In genomic region chr20:47019106-47019824, GRCh38 we compare ENCODE assay signal across 13 cellular contexts.
DNase-seq lines count a peak whose midpoint lies in the region; ATAC-seq and TF ChIP-seq lines count a peak whose summit lies in the region.
"Had no signal": no experiment of that assay in that cellular context is flagged by ENCODE, and none has a peak within 500 bp of the region (broad histone marks: within the 10 kb centered on the region; RNA-seq: fewer than 3 reads in every experiment).

No MANE protein-coding gene starts in this region.

- ATAC-seq in IMR-90 (ENCODE audit: low read depth), result peak; percentile 87
- ATAC-seq in activated CD4-positive, CD25-positive, alpha-beta regulatory T cell treated with anti-CD3 and anti-CD28 coated beads, Interleukin-2, amount 50 U/mL, for 24 hours, result no peak

- no peak for TF ChIP-seq POLR2A in IMR-90 (IDR thresholded peaks at IDR 0.05; ENCODE audit: low read depth, low read length)
- TF ChIP-seq POLR2A in esophagus squamous epithelium (IDR thresholded peaks at IDR 0.05), result no peak

- peak overlapping the region; percentile 60 for H3K4ac ChIP-seq in IMR-90 (ENCODE audit: low read depth, low read length)

- H3K56ac ChIP-seq in IMR-90 (ENCODE audit: extremely low read depth, insufficient read depth, low read length), result no peak overlapping the region

- no peak overlapping the region; the same call in none of the 2 replicates for H2AK5ac ChIP-seq in IMR-90 (ENCODE audit: low read depth, low read length)

- H3K4me3 ChIP-seq in AG04449 (ENCODE audit: low read depth, low read length) (no peak overlapping the region), IMR-90 (ENCODE audit: insufficient read depth, low read depth, low read length) (no peak overlapping the region), esophagus squamous epithelium (no peak overlapping the region)
- H3K4me3 ChIP-seq: SJSA1 had no signal

- H2BK15ac ChIP-seq in IMR-90 (ENCODE audit: low read depth, low read length), result peak overlapping the region; percentile 52; the same call in 1 of the 3 replicates

- peak overlapping the region in 1 of 3 experiments; percentile 1 for H3K4me3 Mint-ChIP-seq in nephron
- H3K4me3 Mint-ChIP-seq: B cell had no signal

- H3K4me1 Mint-ChIP-seq in nephron, result peaks cover 39% of the 10 kb centered on the region
- H3K4me1 Mint-ChIP-seq: B cell had no signal

- H2BK5ac ChIP-seq in IMR-90 (ENCODE audit: low read depth, low read length, poor library complexity, severe bottlenecking), result peak overlapping the region; percentile 49

- H3K14ac ChIP-seq in IMR-90 (replicated peaks; ENCODE audit: low read depth, low read length), result peak overlapping the region; percentile 26; the same call in 1 of the 2 replicates

- H3K23ac ChIP-seq in IMR-90 (ENCODE audit: low read depth, low read length), result no peak overlapping the region

- no peak for TF ChIP-seq RAD21 in IMR-90 (IDR thresholded peaks at IDR 0.05; ENCODE audit: low read length)

- H3K18ac ChIP-seq in IMR-90 (ENCODE audit: low read depth, low read length), result peak overlapping the region; percentile 53; the same call in 1 of the 2 replicates

- H3K9ac ChIP-seq in IMR-90 (ENCODE audit: low read depth, low read length), result no peak overlapping the region

- peak overlapping the region; percentile 60 for H2BK120ac ChIP-seq in IMR-90 (ENCODE audit: low read depth, low read length)

- H3K27me3 Mint-ChIP-seq in nephron (ENCODE audit: low read depth), result peaks cover 3% of the 10 kb centered on the region

- H3K9me1 ChIP-seq in IMR-90 (ENCODE audit: insufficient read depth, low read length), result peaks cover 6% of the 10 kb centered on the region

- dilution Hi-C loops in IMR-90 (cut with HindIII; ENCODE audit: low sequenced_read_pairs, unreplicated experiment), result no loop called here

- POLR2A ChIA-PET in AG04449 (lab: Yijun Ruan, JAX) (no interaction called here), IMR-90 (lab: Charles Lee; ENCODE audit: unreplicated experiment) (no interaction called here)

- H2AK9ac ChIP-seq in IMR-90 (replicated peaks; ENCODE audit: low read depth, low read length, poor library complexity), result no peak overlapping the region

- 20% methylated on average over 2 of the region's 8 CpGs; no CpG with 5 or more reads in 1 of the 2 experiments for WGBS in IMR-90 (ENCODE audit: extremely low coverage in 2 of 2, insufficient read length in 1 of 2), 2 experiments
- 60 to 62% methylated on average over 8 of the region's 8 CpGs for WGBS in esophagus squamous epithelium, 2 donors

- no peaks in the 10 kb centered on the region for H4K20me1 ChIP-seq in IMR-90 (ENCODE audit: insufficient read depth, low read length)

- DNase-seq in AG04449 (ENCODE audit: low read depth, low spot score), result peak; percentile 52
- peak; percentile 94 for DNase-seq in IMR-90
- no peak for DNase-seq in esophagus squamous epithelium (lab: John Stamatoyannopoulos, UW)
- no peak for DNase-seq in glomerular visceral epithelial cell (ENCODE audit: extremely low spot score)
- DNase-seq in NCI-H187 treated with DMSO at 0.1 percent for 48 hours (lab: John Stamatoyannopoulos, UW), result no peak
- no peak for DNase-seq in NCI-H1092 treated with DMSO at 0.1 percent for 48 hours (lab: John Stamatoyannopoulos, UW)
- DNase-seq: activated CD4-positive, CD25-positive, alpha-beta regulatory T cell treated with anti-CD3 and anti-CD28 coated beads, Interleukin-2, amount 50 U/mL, for 72 hours; cerebellar nuclear complex; NCI-H345 had no signal

- H3K36me3 ChIP-seq in IMR-90 (ENCODE audit: control insufficient read depth, insufficient read depth, low read length), result no peaks in the 10 kb centered on the region
- peaks cover 0 to 56% (median 0%) of the 10 kb centered on the region in 3 donors for H3K36me3 ChIP-seq in esophagus squamous epithelium
- H3K36me3 ChIP-seq: SJSA1 had no signal

- intact Hi-C loops in IMR-90 (cut with micrococcal nuclease) (no loop called here), esophagus squamous epithelium (cut with DNase I) (no loop called here)

- peak overlapping the region; percentile 59; the same call in 1 of the 2 replicates for H2BK20ac ChIP-seq in IMR-90 (ENCODE audit: low read depth, low read length)

- H3K9me3 ChIP-seq in IMR-90 (ENCODE audit: control insufficient read depth, insufficient read depth, low read length), result no peaks in the 10 kb centered on the region
- no peaks in the 10 kb centered on the region for H3K9me3 ChIP-seq in esophagus squamous epithelium
- H3K9me3 ChIP-seq: SJSA1 had no signal

- H3K4me1 ChIP-seq in IMR-90 (ENCODE audit: control insufficient read depth, insufficient read depth, low read length), result peaks cover 11% of the 10 kb centered on the region; the same call in 1 of the 2 replicates
- H3K4me1 ChIP-seq in esophagus squamous epithelium, result peaks cover 0 to 12% (median 0%) of the 10 kb centered on the region in 3 donors
- H3K4me1 ChIP-seq: SJSA1 had no signal

- H3K79me1 ChIP-seq in IMR-90 (ENCODE audit: low read depth in 1 of 2, low read length in 2 of 2), result no peaks in the 10 kb centered on the region

- H2AFZ ChIP-seq in IMR-90 (replicated peaks; ENCODE audit: low read length, poor library complexity), result no peak overlapping the region

- TF ChIP-seq CTCF in AG04449 (IDR thresholded peaks at IDR 0.05; ENCODE audit: insufficient read depth, low read length, missing control alignments), result no peak
- TF ChIP-seq CTCF in IMR-90 (conservative IDR thresholded peaks at IDR 0.05; ENCODE audit: low read depth, low read length), result no peak
- no peak for TF ChIP-seq CTCF in esophagus squamous epithelium (IDR thresholded peaks at IDR 0.05)
- TF ChIP-seq CTCF in nephron (IDR thresholded peaks at IDR 0.05; ENCODE audit: unreplicated experiment in 3 of 3), result no peak

- H3K27ac ChIP-seq in IMR-90 (ENCODE audit: insufficient read depth, low read length), result peak overlapping the region; percentile 73; the same call in 1 of the 2 replicates
- peak overlapping the region in 3 of 4 donors; percentile 10 to 44 (median 38) for H3K27ac ChIP-seq in esophagus squamous epithelium
- H3K27ac ChIP-seq: SJSA1 had no signal

- BruUV-seq in IMR-90 (replicated peaks; lab: Mats Ljungman, UMichigan), result no TSS peak

- no peaks in the 10 kb centered on the region for H3K36me3 Mint-ChIP-seq in nephron (ENCODE audit: low read depth)

- CTCF ChIA-PET in AG04449 (lab: Yijun Ruan, JAX) (no interaction called here), IMR-90 (lab: Yijun Ruan, JAX) (interaction anchor here (0.6 to 1.1 kb wide), 4 partner anchors 10 to 265 kb away, joined by 3 to 4 read pairs (median 4); no protein-coding TSS in a partner anchor)

- H3K27me3 ChIP-seq in IMR-90 (ENCODE audit: control insufficient read depth, insufficient read depth, low read length) (no peaks in the 10 kb centered on the region), esophagus squamous epithelium (no peaks in the 10 kb centered on the region)

- peak overlapping the region; percentile 24 for H4K91ac ChIP-seq in IMR-90 (ENCODE audit: insufficient read depth, low read depth, low read length)

- H3K27ac Mint-ChIP-seq in nephron, result peak overlapping the region; percentile 65 to 96 (median 77)
- H3K27ac Mint-ChIP-seq: B cell had no signal

- H3K9me3 Mint-ChIP-seq in nephron, result no peaks in the 10 kb centered on the region

- peak overlapping the region; percentile 22; the same call in 1 of the 2 replicates for H3K4me2 ChIP-seq in IMR-90 (ENCODE audit: low read depth, low read length)

- in situ Hi-C loops in IMR-90 (cut with MboI; ENCODE audit: low sequenced_read_pairs), result loop anchor here (25.0 kb wide), 1 partner anchor 257 kb away; no protein-coding TSS in a partner anchor

- H4K8ac ChIP-seq in IMR-90 (ENCODE audit: low read depth in 2 of 2, low read length in 2 of 2), result peak overlapping the region in 1 of 2 experiments; percentile 17; a peak in 1 of 4 replicates

- peak overlapping the region; percentile 10; the same call in 1 of the 2 replicates for H4K5ac ChIP-seq in IMR-90 (ENCODE audit: low read depth, low read length)

TF ChIP-seq in IMR-90, 13 proteins besides CTCF, POLR2A, EP300 and RAD21:
- TF ChIP-seq MAFK (IDR thresholded peaks at IDR 0.05; ENCODE audit: low read depth, low read length) (peak; percentile 46), SMC3 (IDR thresholded peaks at IDR 0.05; ENCODE audit: low read depth, low read length) (no peak), USF2 (IDR thresholded peaks at IDR 0.05; ENCODE audit: low read depth, low read length) (no peak), RFX5 (IDR thresholded peaks at IDR 0.05; ENCODE audit: low read depth, low read length) (no peak), FOS (IDR thresholded peaks at IDR 0.05; ENCODE audit: low read depth, low read length) (no peak), RCOR1 (IDR thresholded peaks at IDR 0.05; ENCODE audit: insufficient replicate concordance, low read length) (no peak), CHD1 (IDR thresholded peaks at IDR 0.05; ENCODE audit: low read depth, low read length) (no peak), CEBPB (IDR thresholded peaks at IDR 0.05; ENCODE audit: low read depth, low read length) (0 out of 2 replicates have a peak, but pooled peaks have one; percentile 31), NFE2L2 (IDR thresholded peaks at IDR 0.05; ENCODE audit: low read depth, low read length) (no peak), MXI1 (IDR thresholded peaks at IDR 0.05; ENCODE audit: borderline replicate concordance, low read depth, low read length) (peak; percentile 27; the same call in 1 of the 2 replicates), MAZ (IDR thresholded peaks at IDR 0.05; ENCODE audit: borderline replicate concordance, low read depth, low read length) (no peak), ELK1 (IDR thresholded peaks at IDR 0.05; ENCODE audit: borderline replicate concordance, low read depth, low read length) (no peak), BHLHE40 (IDR thresholded peaks at IDR 0.05; ENCODE audit: low read depth, low read length) (no peak)

Comparison
In these comparisons a context has a peak if more than half of its experiments do, and no peak if none do; other contexts are left out.
1. DNase-seq: peak in AG04449 (single experiment) and IMR-90 (single experiment); none in esophagus squamous epithelium (single experiment), glomerular visceral epithelial cell (single experiment), NCI-H187 treated with DMSO at 0.1 percent for 48 hours (single experiment) and NCI-H1092 treated with DMSO at 0.1 percent for 48 hours (single experiment).